ENCODE assay signal across 1 cellular context in the genomic region with DNA sequence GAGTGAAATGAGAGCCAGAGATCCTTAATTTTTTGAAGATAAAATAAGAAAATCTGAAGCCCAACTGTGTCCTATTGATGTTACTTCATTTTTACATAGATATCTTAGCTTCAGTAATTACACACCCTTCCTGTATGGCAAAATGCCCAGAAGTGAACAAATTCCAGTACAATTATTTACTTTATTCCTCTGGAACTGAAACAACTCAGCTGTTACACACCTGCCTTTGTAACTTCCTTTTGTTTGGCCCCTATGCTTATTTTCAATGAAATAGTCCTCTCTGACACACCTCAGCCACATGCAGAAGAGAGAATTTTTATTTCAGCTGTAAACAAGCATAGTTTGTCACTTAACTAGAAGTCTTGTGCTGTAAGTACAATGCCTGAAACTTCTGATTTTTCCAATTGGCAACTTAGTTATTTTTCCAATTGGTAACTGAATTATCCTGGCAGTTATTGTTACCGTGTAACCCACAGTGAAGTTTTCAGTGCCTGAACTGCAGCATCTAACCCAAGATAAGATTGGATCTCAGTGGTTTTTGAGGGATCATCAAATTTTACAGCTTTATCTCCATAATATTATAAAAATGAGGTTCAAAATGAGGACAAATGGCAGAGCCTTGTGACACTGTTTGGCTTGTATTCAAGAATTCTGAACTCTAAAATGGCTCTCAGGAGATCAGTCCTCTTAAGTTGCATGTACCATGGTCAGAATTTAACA.
TF ChIP-seq lines count a peak whose summit lies in the region.

No MANE protein-coding gene starts in this region.

TF ChIP-seq in HepG2, 621 proteins besides CTCF, POLR2A, EP300 and RAD21 (continued from another document and continues in another):
- TF ChIP-seq HNF4G (IDR thresholded peaks at IDR 0.05; ENCODE audit: borderline replicate concordance, low read depth, low read length) (no peak), HNF4G (CRISPR knock-in tag; IDR thresholded peaks at IDR 0.05; ENCODE audit: borderline replicate concordance, low read depth) (no peak), ETV5 (CRISPR knock-in tag; IDR thresholded peaks at IDR 0.05; ENCODE audit: borderline replicate concordance) (peak; percentile 70; the same call in 1 of the 2 replicates), HNF4A (CRISPR knock-in tag; IDR thresholded peaks at IDR 0.05) (0 out of 2 replicates have a peak, but pooled peaks have one; percentile 6), SOX5 (CRISPR knock-in tag; IDR thresholded peaks at IDR 0.05; ENCODE audit: borderline replicate concordance) (peak; percentile 98), HOXA5 (CRISPR knock-in tag; IDR thresholded peaks at IDR 0.05) (no peak), ZNF441 (CRISPR knock-in tag; IDR thresholded peaks at IDR 0.05; ENCODE audit: borderline replicate concordance) (no peak), ZNF7 (CRISPR knock-in tag; IDR thresholded peaks at IDR 0.05) (no peak), ZNF670 (CRISPR knock-in tag; IDR thresholded peaks at IDR 0.05; ENCODE audit: borderline replicate concordance) (peak; percentile 62; the same call in 1 of the 2 replicates), MXD4 (CRISPR knock-in tag; IDR thresholded peaks at IDR 0.05) (0 out of 2 replicates have a peak, but pooled peaks have one; percentile 17), FOXP1 (IDR thresholded peaks at IDR 0.05) (no peak), FOXP1 (CRISPR knock-in tag; IDR thresholded peaks at IDR 0.05) (peak; percentile 75), YEATS2 (CRISPR knock-in tag; IDR thresholded peaks at IDR 0.05; ENCODE audit: borderline replicate concordance) (no peak), RFX5 (IDR thresholded peaks at IDR 0.05; ENCODE audit: low read depth, low read length) (no peak), KDM5B (CRISPR knock-in tag; IDR thresholded peaks at IDR 0.05; ENCODE audit: borderline replicate concordance) (no peak), FOXJ3 (CRISPR knock-in tag; IDR thresholded peaks at IDR 0.05; ENCODE audit: borderline replicate concordance) (peak; percentile 65; the same call in 1 of the 2 replicates), TRIM24 (CRISPR knock-in tag; IDR thresholded peaks at IDR 0.05) (no peak), CBFB (CRISPR knock-in tag; IDR thresholded peaks at IDR 0.05) (no peak), ZNF432 (CRISPR knock-in tag; IDR thresholded peaks at IDR 0.05; ENCODE audit: borderline replicate concordance) (no peak), HDAC1 (CRISPR knock-in tag; IDR thresholded peaks at IDR 0.05) (0 out of 2 replicates have a peak, but pooled peaks have one; percentile 32), ZMYM4 (CRISPR knock-in tag; IDR thresholded peaks at IDR 0.05) (no peak), ATF7-NPFF (CRISPR knock-in tag; IDR thresholded peaks at IDR 0.05; ENCODE audit: low read depth) (no peak), ZNF567 (CRISPR knock-in tag; IDR thresholded peaks at IDR 0.05; ENCODE audit: borderline replicate concordance) (no peak), ZFP1 (CRISPR knock-in tag; IDR thresholded peaks at IDR 0.05) (peak; percentile 52; the same call in 1 of the 2 replicates), ZNF234 (CRISPR knock-in tag; conservative IDR thresholded peaks at IDR 0.05) (no peak), POGZ (CRISPR knock-in tag; IDR thresholded peaks at IDR 0.05) (peak; percentile 54; the same call in 1 of the 2 replicates), ELF3 (CRISPR knock-in tag; IDR thresholded peaks at IDR 0.05) (peak; percentile 98), TCF12 (IDR thresholded peaks at IDR 0.05) (no peak), TCF12 (CRISPR knock-in tag; IDR thresholded peaks at IDR 0.05) (no peak), MAFF (IDR thresholded peaks at IDR 0.05; ENCODE audit: low read depth, low read length) (no peak), ZNF761 (CRISPR knock-in tag; conservative IDR thresholded peaks at IDR 0.05) (no peak), KMT2B (CRISPR knock-in tag; IDR thresholded peaks at IDR 0.05) (0 out of 2 replicates have a peak, but pooled peaks have one; percentile 41), TBP (CRISPR knock-in tag; IDR thresholded peaks at IDR 0.05) (no peak), FIP1L1 (IDR thresholded peaks at IDR 0.05; ENCODE audit: borderline replicate concordance, insufficient read depth, low read depth, low read length) (no peak), DR1 (CRISPR knock-in tag; IDR thresholded peaks at IDR 0.05) (no peak), HMG20A (CRISPR knock-in tag; IDR thresholded peaks at IDR 0.05; ENCODE audit: borderline replicate concordance) (peak; percentile 62; the same call in 1 of the 2 replicates)
- TF ChIP-seq, protein P1, sequence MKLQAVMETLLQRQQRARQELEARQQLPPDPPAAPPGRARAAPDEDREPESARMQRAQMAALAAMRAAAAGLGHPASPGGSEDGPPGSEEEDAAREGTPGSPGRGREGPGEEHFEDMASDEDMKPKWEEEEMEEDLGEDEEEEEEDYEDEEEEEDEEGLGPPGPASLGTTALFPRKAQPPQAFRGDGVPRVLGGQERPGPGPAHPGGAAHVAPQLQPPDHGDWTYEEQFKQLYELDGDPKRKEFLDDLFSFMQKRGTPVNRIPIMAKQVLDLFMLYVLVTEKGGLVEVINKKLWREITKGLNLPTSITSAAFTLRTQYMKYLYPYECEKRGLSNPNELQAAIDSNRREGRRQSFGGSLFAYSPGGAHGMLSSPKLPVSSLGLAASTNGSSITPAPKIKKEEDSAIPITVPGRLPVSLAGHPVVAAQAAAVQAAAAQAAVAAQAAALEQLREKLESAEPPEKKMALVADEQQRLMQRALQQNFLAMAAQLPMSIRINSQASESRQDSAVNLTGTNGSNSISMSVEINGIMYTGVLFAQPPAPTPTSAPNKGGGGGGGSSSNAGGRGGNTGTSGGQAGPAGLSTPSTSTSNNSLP (IDR thresholded peaks at IDR 0.05; ENCODE audit: low read depth, low read length), result peak; percentile 55
- TF ChIP-seq, protein P2, sequence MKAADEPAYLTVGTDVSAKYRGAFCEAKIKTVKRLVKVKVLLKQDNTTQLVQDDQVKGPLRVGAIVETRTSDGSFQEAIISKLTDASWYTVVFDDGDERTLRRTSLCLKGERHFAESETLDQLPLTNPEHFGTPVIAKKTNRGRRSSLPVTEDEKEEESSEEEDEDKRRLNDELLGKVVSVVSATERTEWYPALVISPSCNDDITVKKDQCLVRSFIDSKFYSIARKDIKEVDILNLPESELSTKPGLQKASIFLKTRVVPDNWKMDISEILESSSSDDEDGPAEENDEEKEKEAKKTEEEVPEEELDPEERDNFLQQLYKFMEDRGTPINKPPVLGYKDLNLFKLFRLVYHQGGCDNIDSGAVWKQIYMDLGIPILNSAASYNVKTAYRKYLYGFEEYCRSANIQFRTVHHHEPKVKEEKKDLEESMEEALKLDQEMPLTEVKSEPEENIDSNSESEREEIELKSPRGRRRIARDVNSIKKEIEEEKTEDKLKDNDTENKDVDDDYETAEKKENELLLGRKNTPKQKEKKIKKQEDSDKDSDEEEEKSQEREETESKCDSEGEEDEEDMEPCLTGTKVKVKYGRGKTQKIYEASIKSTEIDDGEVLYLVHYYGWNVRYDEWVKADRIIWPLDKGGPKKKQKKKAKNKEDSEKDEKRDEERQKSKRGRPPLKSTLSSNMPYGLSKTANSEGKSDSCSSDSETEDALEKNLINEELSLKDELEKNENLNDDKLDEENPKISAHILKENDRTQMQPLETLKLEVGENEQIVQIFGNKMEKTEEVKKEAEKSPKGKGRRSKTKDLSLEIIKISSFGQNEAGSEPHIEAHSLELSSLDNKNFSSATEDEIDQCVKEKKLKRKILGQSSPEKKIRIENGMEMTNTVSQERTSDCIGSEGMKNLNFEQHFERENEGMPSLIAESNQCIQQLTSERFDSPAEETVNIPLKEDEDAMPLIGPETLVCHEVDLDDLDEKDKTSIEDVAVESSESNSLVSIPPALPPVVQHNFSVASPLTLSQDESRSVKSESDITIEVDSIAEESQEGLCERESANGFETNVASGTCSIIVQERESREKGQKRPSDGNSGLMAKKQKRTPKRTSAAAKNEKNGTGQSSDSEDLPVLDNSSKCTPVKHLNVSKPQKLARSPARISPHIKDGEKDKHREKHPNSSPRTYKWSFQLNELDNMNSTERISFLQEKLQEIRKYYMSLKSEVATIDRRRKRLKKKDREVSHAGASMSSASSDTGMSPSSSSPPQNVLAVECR (CRISPR knock-in tag; IDR thresholded peaks at IDR 0.05; ENCODE audit: borderline replicate concordance), result no peak
- TF ChIP-seq, protein P3, sequence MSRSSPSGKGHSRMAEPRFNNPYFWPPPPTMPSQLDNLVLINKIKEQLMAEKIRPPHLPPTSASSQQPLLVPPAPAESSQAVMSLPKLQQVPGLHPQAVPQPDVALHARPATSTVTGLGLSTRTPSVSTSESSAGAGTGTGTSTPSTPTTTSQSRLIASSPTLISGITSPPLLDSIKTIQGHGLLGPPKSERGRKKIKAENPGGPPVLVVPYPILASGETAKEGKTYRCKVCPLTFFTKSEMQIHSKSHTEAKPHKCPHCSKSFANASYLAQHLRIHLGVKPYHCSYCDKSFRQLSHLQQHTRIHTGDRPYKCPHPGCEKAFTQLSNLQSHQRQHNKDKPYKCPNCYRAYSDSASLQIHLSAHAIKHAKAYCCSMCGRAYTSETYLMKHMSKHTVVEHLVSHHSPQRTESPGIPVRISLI (CRISPR knock-in tag; IDR thresholded peaks at IDR 0.05; ENCODE audit: borderline replicate concordance), result no peak
- TF ChIP-seq, protein P4, sequence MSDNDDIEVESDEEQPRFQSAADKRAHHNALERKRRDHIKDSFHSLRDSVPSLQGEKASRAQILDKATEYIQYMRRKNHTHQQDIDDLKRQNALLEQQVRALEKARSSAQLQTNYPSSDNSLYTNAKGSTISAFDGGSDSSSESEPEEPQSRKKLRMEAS (IDR thresholded peaks at IDR 0.05), result peak; percentile 24; the same call in 1 of the 2 replicates
- TF ChIP-seq, protein P5, sequence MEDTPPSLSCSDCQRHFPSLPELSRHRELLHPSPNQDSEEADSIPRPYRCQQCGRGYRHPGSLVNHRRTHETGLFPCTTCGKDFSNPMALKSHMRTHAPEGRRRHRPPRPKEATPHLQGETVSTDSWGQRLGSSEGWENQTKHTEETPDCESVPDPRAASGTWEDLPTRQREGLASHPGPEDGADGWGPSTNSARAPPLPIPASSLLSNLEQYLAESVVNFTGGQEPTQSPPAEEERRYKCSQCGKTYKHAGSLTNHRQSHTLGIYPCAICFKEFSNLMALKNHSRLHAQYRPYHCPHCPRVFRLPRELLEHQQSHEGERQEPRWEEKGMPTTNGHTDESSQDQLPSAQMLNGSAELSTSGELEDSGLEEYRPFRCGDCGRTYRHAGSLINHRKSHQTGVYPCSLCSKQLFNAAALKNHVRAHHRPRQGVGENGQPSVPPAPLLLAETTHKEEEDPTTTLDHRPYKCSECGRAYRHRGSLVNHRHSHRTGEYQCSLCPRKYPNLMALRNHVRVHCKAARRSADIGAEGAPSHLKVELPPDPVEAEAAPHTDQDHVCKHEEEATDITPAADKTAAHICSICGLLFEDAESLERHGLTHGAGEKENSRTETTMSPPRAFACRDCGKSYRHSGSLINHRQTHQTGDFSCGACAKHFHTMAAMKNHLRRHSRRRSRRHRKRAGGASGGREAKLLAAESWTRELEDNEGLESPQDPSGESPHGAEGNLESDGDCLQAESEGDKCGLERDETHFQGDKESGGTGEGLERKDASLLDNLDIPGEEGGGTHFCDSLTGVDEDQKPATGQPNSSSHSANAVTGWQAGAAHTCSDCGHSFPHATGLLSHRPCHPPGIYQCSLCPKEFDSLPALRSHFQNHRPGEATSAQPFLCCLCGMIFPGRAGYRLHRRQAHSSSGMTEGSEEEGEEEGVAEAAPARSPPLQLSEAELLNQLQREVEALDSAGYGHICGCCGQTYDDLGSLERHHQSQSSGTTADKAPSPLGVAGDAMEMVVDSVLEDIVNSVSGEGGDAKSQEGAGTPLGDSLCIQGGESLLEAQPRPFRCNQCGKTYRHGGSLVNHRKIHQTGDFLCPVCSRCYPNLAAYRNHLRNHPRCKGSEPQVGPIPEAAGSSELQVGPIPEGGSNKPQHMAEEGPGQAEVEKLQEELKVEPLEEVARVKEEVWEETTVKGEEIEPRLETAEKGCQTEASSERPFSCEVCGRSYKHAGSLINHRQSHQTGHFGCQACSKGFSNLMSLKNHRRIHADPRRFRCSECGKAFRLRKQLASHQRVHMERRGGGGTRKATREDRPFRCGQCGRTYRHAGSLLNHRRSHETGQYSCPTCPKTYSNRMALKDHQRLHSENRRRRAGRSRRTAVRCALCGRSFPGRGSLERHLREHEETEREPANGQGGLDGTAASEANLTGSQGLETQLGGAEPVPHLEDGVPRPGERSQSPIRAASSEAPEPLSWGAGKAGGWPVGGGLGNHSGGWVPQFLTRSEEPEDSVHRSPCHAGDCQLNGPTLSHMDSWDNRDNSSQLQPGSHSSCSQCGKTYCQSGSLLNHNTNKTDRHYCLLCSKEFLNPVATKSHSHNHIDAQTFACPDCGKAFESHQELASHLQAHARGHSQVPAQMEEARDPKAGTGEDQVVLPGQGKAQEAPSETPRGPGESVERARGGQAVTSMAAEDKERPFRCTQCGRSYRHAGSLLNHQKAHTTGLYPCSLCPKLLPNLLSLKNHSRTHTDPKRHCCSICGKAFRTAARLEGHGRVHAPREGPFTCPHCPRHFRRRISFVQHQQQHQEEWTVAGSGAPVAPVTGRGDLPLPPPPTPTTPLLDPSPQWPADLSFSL (CRISPR knock-in tag; IDR thresholded peaks at IDR 0.05), result peak; percentile 73; the same call in 1 of the 2 replicates
- TF ChIP-seq, protein P6, sequence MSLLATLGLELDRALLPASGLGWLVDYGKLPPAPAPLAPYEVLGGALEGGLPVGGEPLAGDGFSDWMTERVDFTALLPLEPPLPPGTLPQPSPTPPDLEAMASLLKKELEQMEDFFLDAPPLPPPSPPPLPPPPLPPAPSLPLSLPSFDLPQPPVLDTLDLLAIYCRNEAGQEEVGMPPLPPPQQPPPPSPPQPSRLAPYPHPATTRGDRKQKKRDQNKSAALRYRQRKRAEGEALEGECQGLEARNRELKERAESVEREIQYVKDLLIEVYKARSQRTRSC (CRISPR knock-in tag; IDR thresholded peaks at IDR 0.05; ENCODE audit: low read depth), result no peak
- TF ChIP-seq, protein P7, sequence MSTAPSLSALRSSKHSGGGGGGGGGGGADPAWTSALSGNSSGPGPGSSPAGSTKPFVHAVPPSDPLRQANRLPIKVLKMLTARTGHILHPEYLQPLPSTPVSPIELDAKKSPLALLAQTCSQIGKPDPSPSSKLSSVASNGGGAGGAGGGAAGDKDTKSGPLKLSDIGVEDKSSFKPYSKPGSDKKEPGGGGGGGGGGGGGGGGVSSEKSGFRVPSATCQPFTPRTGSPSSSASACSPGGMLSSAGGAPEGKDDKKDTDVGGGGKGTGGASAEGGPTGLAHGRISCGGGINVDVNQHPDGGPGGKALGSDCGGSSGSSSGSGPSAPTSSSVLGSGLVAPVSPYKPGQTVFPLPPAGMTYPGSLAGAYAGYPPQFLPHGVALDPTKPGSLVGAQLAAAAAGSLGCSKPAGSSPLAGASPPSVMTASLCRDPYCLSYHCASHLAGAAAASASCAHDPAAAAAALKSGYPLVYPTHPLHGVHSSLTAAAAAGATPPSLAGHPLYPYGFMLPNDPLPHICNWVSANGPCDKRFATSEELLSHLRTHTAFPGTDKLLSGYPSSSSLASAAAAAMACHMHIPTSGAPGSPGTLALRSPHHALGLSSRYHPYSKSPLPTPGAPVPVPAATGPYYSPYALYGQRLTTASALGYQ (CRISPR knock-in tag; IDR thresholded peaks at IDR 0.05), result 0 out of 2 replicates have a peak, but pooled peaks have one; percentile 24
- TF ChIP-seq, protein P8, sequence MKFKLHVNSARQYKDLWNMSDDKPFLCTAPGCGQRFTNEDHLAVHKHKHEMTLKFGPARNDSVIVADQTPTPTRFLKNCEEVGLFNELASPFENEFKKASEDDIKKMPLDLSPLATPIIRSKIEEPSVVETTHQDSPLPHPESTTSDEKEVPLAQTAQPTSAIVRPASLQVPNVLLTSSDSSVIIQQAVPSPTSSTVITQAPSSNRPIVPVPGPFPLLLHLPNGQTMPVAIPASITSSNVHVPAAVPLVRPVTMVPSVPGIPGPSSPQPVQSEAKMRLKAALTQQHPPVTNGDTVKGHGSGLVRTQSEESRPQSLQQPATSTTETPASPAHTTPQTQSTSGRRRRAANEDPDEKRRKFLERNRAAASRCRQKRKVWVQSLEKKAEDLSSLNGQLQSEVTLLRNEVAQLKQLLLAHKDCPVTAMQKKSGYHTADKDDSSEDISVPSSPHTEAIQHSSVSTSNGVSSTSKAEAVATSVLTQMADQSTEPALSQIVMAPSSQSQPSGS (CRISPR knock-in tag; IDR thresholded peaks at IDR 0.05), result no peak
